ENCODE assay signal across 1 cellular context in genomic region chr17:75739801-75740200, GRCh38.
TF ChIP-seq lines count a peak whose summit lies in the region.

No MANE protein-coding gene starts in this region.

TF ChIP-seq in HepG2, 621 proteins besides CTCF, POLR2A, EP300 and RAD21:
- TF ChIP-seq ZBTB33 (CRISPR knock-in tag; IDR thresholded peaks at IDR 0.05): peak; percentile 86
- 0 out of 2 replicates have a peak, but pooled peaks have one; percentile 48 for TF ChIP-seq DZIP1 (CRISPR knock-in tag; IDR thresholded peaks at IDR 0.05)
- TF ChIP-seq ZNF784 (CRISPR knock-in tag; IDR thresholded peaks at IDR 0.05; ENCODE audit: borderline replicate concordance): no peak
- TF ChIP-seq ZNF589 (CRISPR knock-in tag; conservative IDR thresholded peaks at IDR 0.05): 0 out of 2 replicates have a peak, but pooled peaks have one; percentile 43
